ENCODE assay signal across 8 cellular contexts in genomic region chr22:21417227-21417746, GRCh38. TPM values are rescaled to one million over a fixed set of nuclear protein-coding genes. Genes with fewer than 3 reads are reported as not detected.
DNase-seq lines count a peak whose midpoint lies in the region; ATAC-seq and TF ChIP-seq lines count a peak whose summit lies in the region.
"Not testable (repeated sequence)": the region's sequence is repeated elsewhere in the genome, so short reads cannot be mapped to it uniquely, and the experiment has no call there.

A gene with protein sequence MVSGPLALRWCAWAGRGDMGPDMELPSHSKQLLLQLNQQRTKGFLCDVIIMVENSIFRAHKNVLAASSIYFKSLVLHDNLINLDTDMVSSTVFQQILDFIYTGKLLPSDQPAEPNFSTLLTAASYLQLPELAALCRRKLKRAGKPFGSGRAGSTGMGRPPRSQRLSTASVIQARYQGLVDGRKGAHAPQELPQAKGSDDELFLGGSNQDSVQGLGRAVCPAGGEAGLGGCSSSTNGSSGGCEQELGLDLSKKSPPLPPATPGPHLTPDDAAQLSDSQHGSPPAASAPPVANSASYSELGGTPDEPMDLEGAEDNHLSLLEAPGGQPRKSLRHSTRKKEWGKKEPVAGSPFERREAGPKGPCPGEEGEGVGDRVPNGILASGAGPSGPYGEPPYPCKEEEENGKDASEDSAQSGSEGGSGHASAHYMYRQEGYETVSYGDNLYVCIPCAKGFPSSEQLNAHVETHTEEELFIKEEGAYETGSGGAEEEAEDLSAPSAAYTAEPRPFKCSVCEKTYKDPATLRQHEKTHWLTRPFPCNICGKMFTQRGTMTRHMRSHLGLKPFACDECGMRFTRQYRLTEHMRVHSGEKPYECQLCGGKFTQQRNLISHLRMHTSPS (plus strand): TSS chr22:21417371. CDS start chr22:21442832, 25,461 bp downstream.

- H3K4me3 ChIP-seq in AG04450 (ENCODE audit: low read depth, low read length) (peak within 1 kb of the TSS; percentile 58), iPS-20b (ENCODE audit: low read length) (peak within 1 kb of the TSS; percentile 45; the same call in 1 of the 2 replicates)

- not testable (repeated sequence) for H3K9ac ChIP-seq in iPS-20b (ENCODE audit: low read depth, low read length)

- not testable (repeated sequence) for TF ChIP-seq CTCF in AG04450 (IDR thresholded peaks at IDR 0.05; ENCODE audit: low read depth, low read length); chondrocyte (IDR thresholded peaks at IDR 0.05); progenitor cell of endocrine pancreas (IDR thresholded peaks at IDR 0.05; ENCODE audit: unreplicated experiment)

- H3K27ac Mint-ChIP-seq in activated CD4-positive, alpha-beta T cell treated with anti-CD3 and anti-CD28 coated beads, Interleukin-2, amount 10 ng/mL, durations not matched to agents 24 days and 14 days, result not testable (repeated sequence)
- H3K27ac Mint-ChIP-seq in chondrocyte (ENCODE audit: unreplicated experiment) (peak within 1 kb of the TSS; percentile 45), progenitor cell of endocrine pancreas (peak within 1 kb of the TSS; percentile 87)

- H3K27ac ChIP-seq in AG04450 (ENCODE audit: low read depth, low read length); iPS-20b (ENCODE audit: low read length): not testable (repeated sequence)

- H3K4me3 Mint-ChIP-seq in activated CD4-positive, alpha-beta T cell treated with anti-CD3 and anti-CD28 coated beads, Interleukin-2, amount 10 ng/mL, durations not matched to agents 24 days and 14 days, result peak within 1 kb of the TSS; percentile 57
- H3K4me3 Mint-ChIP-seq in chondrocyte (ENCODE audit: unreplicated experiment) (peak within 1 kb of the TSS; percentile 58), progenitor cell of endocrine pancreas (ENCODE audit: low read depth) (peak within 1 kb of the TSS; percentile 70)

- not testable (repeated sequence) for H3K27me3 Mint-ChIP-seq in activated CD4-positive, alpha-beta T cell treated with anti-CD3 and anti-CD28 coated beads, Interleukin-2, amount 10 ng/mL, durations not matched to agents 24 days and 14 days; chondrocyte (ENCODE audit: low read depth); progenitor cell of endocrine pancreas

- not testable (repeated sequence) for H3K9me3 Mint-ChIP-seq in activated CD4-positive, alpha-beta T cell treated with anti-CD3 and anti-CD28 coated beads, Interleukin-2, amount 10 ng/mL, durations not matched to agents 24 days and 14 days; chondrocyte (ENCODE audit: low read depth); progenitor cell of endocrine pancreas (ENCODE audit: low read depth)

- H3K36me3 ChIP-seq in iPS-20b (ENCODE audit: insufficient read depth, low read depth, low read length), result not testable (repeated sequence)

- CTCF ChIA-PET in AG04450 (lab: Charles Lee), result not testable (repeated sequence)

- peak; percentile 74 for ATAC-seq in GM19043 (IDR thresholded peaks at IDR 0.05; ENCODE audit: low read depth, unreplicated experiment)
- peak; percentile 70 for ATAC-seq in HG02610 (IDR thresholded peaks at IDR 0.05; ENCODE audit: unreplicated experiment)
- peak; percentile 71 for ATAC-seq in HG03565 (IDR thresholded peaks at IDR 0.05; ENCODE audit: unreplicated experiment)

- H3K4me1 ChIP-seq in iPS-20b (ENCODE audit: insufficient read depth, low read length), result not testable (repeated sequence)

- intact Hi-C loops in activated CD4-positive, alpha-beta T cell treated with anti-CD3 and anti-CD28 coated beads, Interleukin-2, amount 10 ng/mL, durations not matched to agents 24 days and 14 days (cut with micrococcal nuclease), result not testable (repeated sequence)

- not testable (repeated sequence) for H3K36me3 Mint-ChIP-seq in activated CD4-positive, alpha-beta T cell treated with anti-CD3 and anti-CD28 coated beads, Interleukin-2, amount 10 ng/mL, durations not matched to agents 24 days and 14 days (ENCODE audit: low read depth); chondrocyte (ENCODE audit: low read depth); progenitor cell of endocrine pancreas (ENCODE audit: insufficient read depth)

- DNase-seq in AG04450 (ENCODE audit: low read depth, low spot score); chondrocyte (ENCODE audit: low spot score); progenitor cell of endocrine pancreas (ENCODE audit: low spot score, unreplicated experiment): not testable (repeated sequence)
- peak; percentile 73 for DNase-seq in activated CD4-positive, alpha-beta T cell treated with anti-CD3 and anti-CD28 coated beads, Interleukin-2, amount 10 ng/mL, durations not matched to agents 24 days and 14 days

- not testable (repeated sequence) for H3K9me3 ChIP-seq in AG04450 (ENCODE audit: control insufficient read depth, insufficient read depth, low read length); iPS-20b (ENCODE audit: insufficient read depth, low read depth, low read length)

- not testable (repeated sequence) for H3K4me1 Mint-ChIP-seq in activated CD4-positive, alpha-beta T cell treated with anti-CD3 and anti-CD28 coated beads, Interleukin-2, amount 10 ng/mL, durations not matched to agents 24 days and 14 days; chondrocyte (ENCODE audit: low read depth); progenitor cell of endocrine pancreas (ENCODE audit: low read depth)

- POLR2A ChIA-PET in AG04450 (lab: Yijun Ruan, JAX), result not testable (repeated sequence)

- H3K27me3 ChIP-seq in AG04450 (ENCODE audit: control insufficient read depth, insufficient read depth, low read length); iPS-20b (ENCODE audit: insufficient read depth, low read length): not testable (repeated sequence)

RNA-seq across cellular contexts. Expression of the gene that starts here (rescaled TPM):
- polyA plus RNA-seq in AG04450 (2011; rRNA removed), result 0.93 and 1.3 TPM in 2 replicates
- 2.3 and 2.5 TPM in 2 replicates for polyA minus RNA-seq in AG04450 (2011; rRNA and poly(A)+ RNA removed)
- total RNA-seq in activated CD4-positive, alpha-beta T cell treated with anti-CD3 and anti-CD28 coated beads, Interleukin-2, amount 10 ng/mL, durations not matched to agents 24 days and 14 days, result 5.9 and 6.4 TPM in 2 replicates
- total RNA-seq in chondrocyte (4.3 to 4.9 TPM (median 4.5 TPM) in 3 replicates), progenitor cell of endocrine pancreas (40.8 and 43.9 TPM in 2 replicates)
